In the genomic region with DNA sequence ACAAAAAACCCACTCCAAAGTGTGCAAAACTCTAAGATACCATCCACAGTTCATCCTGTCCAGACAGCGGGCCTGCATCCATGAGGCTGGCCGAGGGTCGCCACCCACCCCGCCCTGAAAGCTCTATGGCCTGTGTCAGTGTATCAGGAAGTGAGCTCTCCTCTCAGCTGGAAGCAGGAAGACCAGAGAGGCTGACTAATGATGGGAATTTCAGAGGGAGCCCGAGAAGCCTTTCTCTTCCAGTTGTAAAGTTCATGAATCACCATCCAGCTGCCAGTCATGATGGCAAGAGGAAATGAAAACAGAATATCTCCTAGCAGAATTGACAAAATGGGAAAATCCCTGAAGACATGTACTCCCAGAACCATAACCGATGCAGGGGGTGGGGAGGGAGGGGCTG, we compare ENCODE assay signal across 12 cellular contexts.
DNase-seq lines count a peak whose midpoint lies in the region; ATAC-seq, FAIRE-seq and TF ChIP-seq lines count a peak whose summit lies in the region.
"Had no signal": no experiment of that assay in that cellular context is flagged by ENCODE, and none has a peak within 500 bp of the region (broad histone marks: within the 10 kb centered on the region; RNA-seq: fewer than 3 reads in every experiment).

No MANE protein-coding gene starts in this region.

- 73 to 76% methylated on average over 6 of the region's 6 CpGs for WGBS in pancreas, 2 donors
- WGBS in stomach, 5 donors, result 64 to 74% (median 65%) methylated on average over 6 of the region's 6 CpGs

- H3K27ac ChIP-seq in RWPE1, result no peak overlapping the region; the same call in 1 of the 2 replicates
- H3K27ac ChIP-seq in pancreas, result peak overlapping the region in 1 of 4 donors; percentile 4
- no peak overlapping the region for H3K27ac ChIP-seq in stomach

- POLR2A ChIA-PET in RWPE1 (lab: Yijun Ruan, JAX; ENCODE audit: low non-redundant PET), result no interaction called here

- no peaks in the 10 kb centered on the region for H3K27me3 ChIP-seq in pancreas
- H3K27me3 ChIP-seq in stomach, result no peaks in the 10 kb centered on the region

- CTCF ChIA-PET in RWPE1 (lab: Yijun Ruan, JAX), result no interaction called here

- FAIRE-seq in pancreas (lab: Jason Lieb, UNC), result no peak

- H3K4me1 ChIP-seq in pancreas, result no peaks in the 10 kb centered on the region
- H3K4me1 ChIP-seq in stomach, result peaks cover 0 to 28% (median 9%) of the 10 kb centered on the region in 4 donors

- DNase-seq in HFF-Myc (ENCODE audit: extremely low read depth, low read depth) (peak; percentile 37), RWPE1 (ENCODE audit: low spot score) (peak; percentile 81), fibroblast of mammary gland (ENCODE audit: low read depth) (peak; percentile 66), pancreas (no peak), NCI-H526 treated with DMSO at 0.1 percent for 48 hours (lab: John Stamatoyannopoulos, UW) (no peak), NCI-H187 treated with DMSO at 0.1 percent for 48 hours (lab: John Stamatoyannopoulos, UW) (no peak), stomach (no peak)
- DNase-seq: activated B cell treated with CpG ODN at 0.5 μM for 24 hours, DMS79 treated with DMSO at 0.1 percent for 48 hours, natural killer cell had no signal

- no peaks in the 10 kb centered on the region for H3K9me3 ChIP-seq in pancreas
- H3K9me3 ChIP-seq in stomach, result no peaks in the 10 kb centered on the region

- intact Hi-C loops in pancreas (cut with DNase I), result no loop called here
- intact Hi-C loops in stomach (cut with DNase I; ENCODE audit: low total_unique reads), result no loop called here

- no peak overlapping the region for H3K4me3 ChIP-seq in HFF-Myc (replicated peaks; ENCODE audit: low read depth, low read length)
- no peak overlapping the region for H3K4me3 ChIP-seq in fibroblast of mammary gland (ENCODE audit: control insufficient read depth, low read depth, low read length)
- no peak overlapping the region for H3K4me3 ChIP-seq in pancreas
- H3K4me3 ChIP-seq in stomach, result no peak overlapping the region

- TF ChIP-seq CTCF in HFF-Myc (IDR thresholded peaks at IDR 0.05; ENCODE audit: low read depth, low read length, missing control alignments), result no peak
- no peak for TF ChIP-seq CTCF in RWPE1 (conservative IDR thresholded peaks at IDR 0.05; ENCODE audit: low read depth)
- no peak for TF ChIP-seq CTCF in fibroblast of mammary gland (conservative IDR thresholded peaks at IDR 0.05; ENCODE audit: control insufficient read depth, insufficient read depth, low read depth, low read length)
- no peak for TF ChIP-seq CTCF in pancreas (IDR thresholded peaks at IDR 0.05)
- TF ChIP-seq CTCF in stomach (IDR thresholded peaks at IDR 0.05), result no peak

- peak in 3 of 4 donors; percentile 36 to 74 (median 72) for ATAC-seq in pancreas
- ATAC-seq: activated T-helper 17 cell treated with anti-CD3 and anti-CD28 coated beads, Interleukin-2, amount 50 U/mL, for 72 hours; natural killer cell; Right ventricle myocardium inferior had no signal

- H3K36me3 ChIP-seq in pancreas, result no peaks in the 10 kb centered on the region
- no peaks in the 10 kb centered on the region for H3K36me3 ChIP-seq in stomach

- no peak for TF ChIP-seq EP300 in stomach (IDR thresholded peaks at IDR 0.05)

- no peak for TF ChIP-seq POLR2A in stomach (IDR thresholded peaks at IDR 0.05)

Comparison
In these comparisons a context has a peak if more than half of its experiments do, and no peak if none do; other contexts are left out.
1. DNase-seq: peak in HFF-Myc (single experiment), RWPE1 (single experiment) and fibroblast of mammary gland (single experiment); none in pancreas (0 of 6), NCI-H526 treated with DMSO at 0.1 percent for 48 hours (single experiment), NCI-H187 treated with DMSO at 0.1 percent for 48 hours (single experiment) and stomach (single experiment).